ENCODE assay signal across 8 cellular contexts in genomic region chr1:23341829-23342697, GRCh38. TPM values are rescaled to one million over a fixed set of nuclear protein-coding genes. Genes with fewer than 3 reads are reported as not detected.
A peak's percentile ranks its signal among the peaks of the same experiment; 100 is the strongest.
DNase-seq lines count a peak whose midpoint lies in the region; ATAC-seq and TF ChIP-seq lines count a peak whose summit lies in the region.

No MANE protein-coding gene starts in this region.

- no peak for ATAC-seq in stimulated activated naive CD8-positive, alpha-beta T cell treated with anti-CD3 and anti-CD28 coated beads, Interleukin-15, Interleukin-2, amounts not matched to agents 100 U/mL and 50 U/mL, for 24 hours
- no peak for ATAC-seq in activated naive CD8-positive, alpha-beta T cell treated with anti-CD3 and anti-CD28 coated beads, Interleukin-2, amount 50 U/mL, for 24 hours
- ATAC-seq in right lobe of liver (no peak), aorta (ENCODE audit: low FRiP score) (no peak)

- H3K9me3 Mint-ChIP-seq in stimulated activated naive CD8-positive, alpha-beta T cell treated with anti-CD3 and anti-CD28 coated beads, Interleukin-15, Interleukin-2, amounts not matched to agents 100 ng/mL and 50 ng/mL, for 24 hours = no peaks in the 10 kb centered on the region
- no peaks in the 10 kb centered on the region for H3K9me3 Mint-ChIP-seq in activated naive CD8-positive, alpha-beta T cell treated with anti-CD3 and anti-CD28 coated beads, Interleukin-2, amount 50 U/mL, for 24 hours

- TF ChIP-seq POLR2A in right lobe of liver (IDR thresholded peaks at IDR 0.05) = no peak

- no peaks in the 10 kb centered on the region for H3K9me3 ChIP-seq in right lobe of liver
- H3K9me3 ChIP-seq in aorta (ENCODE audit: control insufficient read depth, low read length) = no peaks in the 10 kb centered on the region

- H3K4me1 ChIP-seq in right lobe of liver (peaks cover 0 to 25% (median 13%) of the 10 kb centered on the region in 4 donors), aorta (ENCODE audit: control insufficient read depth in 1 of 2, insufficient read depth in 2 of 2, low read length in 2 of 2) (peaks cover 0 to 6% of the 10 kb centered on the region in 2 donors)

- peak overlapping the region in 1 of 3 donors; percentile 5 for H3K27ac ChIP-seq in right lobe of liver
- no peak overlapping the region for H3K27ac ChIP-seq in aorta (ENCODE audit: low read depth in 1 of 2, low read length in 2 of 2)

- peak overlapping the region; percentile 97 for H3K4me3 Mint-ChIP-seq in stimulated activated naive CD8-positive, alpha-beta T cell treated with anti-CD3 and anti-CD28 coated beads, Interleukin-15, Interleukin-2, amounts not matched to agents 100 ng/mL and 50 ng/mL, for 24 hours
- peak overlapping the region; percentile 87 for H3K4me3 Mint-ChIP-seq in activated naive CD8-positive, alpha-beta T cell treated with anti-CD3 and anti-CD28 coated beads, Interleukin-2, amount 50 U/mL, for 24 hours

- H3K27me3 ChIP-seq in right lobe of liver (no peaks in the 10 kb centered on the region), aorta (ENCODE audit: control insufficient read depth in 1 of 2, insufficient read depth in 2 of 2, low read length in 1 of 2) (no peaks in the 10 kb centered on the region)

- H3K36me3 ChIP-seq in right lobe of liver = peaks cover 0 to 9% (median 2%) of the 10 kb centered on the region in 4 donors
- peaks cover 0 to 4% of the 10 kb centered on the region in 2 donors for H3K36me3 ChIP-seq in aorta (ENCODE audit: control insufficient read depth in 1 of 2, insufficient read depth in 2 of 2, low read length in 1 of 2)

- peaks cover 65% of the 10 kb centered on the region for H3K4me1 Mint-ChIP-seq in stimulated activated naive CD8-positive, alpha-beta T cell treated with anti-CD3 and anti-CD28 coated beads, Interleukin-15, Interleukin-2, amounts not matched to agents 100 ng/mL and 50 ng/mL, for 24 hours (ENCODE audit: low read depth)
- H3K4me1 Mint-ChIP-seq in activated naive CD8-positive, alpha-beta T cell treated with anti-CD3 and anti-CD28 coated beads, Interleukin-2, amount 50 U/mL, for 24 hours = peaks cover 59% of the 10 kb centered on the region

- no peaks in the 10 kb centered on the region for H3K27me3 Mint-ChIP-seq in stimulated activated naive CD8-positive, alpha-beta T cell treated with anti-CD3 and anti-CD28 coated beads, Interleukin-15, Interleukin-2, amounts not matched to agents 100 ng/mL and 50 ng/mL, for 24 hours
- no peaks in the 10 kb centered on the region for H3K27me3 Mint-ChIP-seq in activated naive CD8-positive, alpha-beta T cell treated with anti-CD3 and anti-CD28 coated beads, Interleukin-2, amount 50 U/mL, for 24 hours

- peak overlapping the region; percentile 61 for H3K27ac Mint-ChIP-seq in stimulated activated naive CD8-positive, alpha-beta T cell treated with anti-CD3 and anti-CD28 coated beads, Interleukin-15, Interleukin-2, amounts not matched to agents 100 ng/mL and 50 ng/mL, for 24 hours
- H3K27ac Mint-ChIP-seq in activated naive CD8-positive, alpha-beta T cell treated with anti-CD3 and anti-CD28 coated beads, Interleukin-2, amount 50 U/mL, for 24 hours = peak overlapping the region; percentile 95

- 2% methylated on average over 10 of the region's 10 CpGs for WGBS in right lobe of liver (ENCODE audit: insufficient coverage, low coverage, low lambda C conversion rate, missing lambda C conversion rate)
- 3 to 4% methylated on average over 10 of the region's 10 CpGs for WGBS in aorta, 2 donors

- intact Hi-C loops in right lobe of liver (cut with DNase I) (no loop called here), aorta (cut with DNase I) (loop anchor here (5.0 to 10.0 kb wide), 4 partner anchors 60 to 193 kb away; partner anchors contain the start of genes ASAP3 (in 1 of the 2) and E2F2 (in 1 of the 2))

- peak overlapping the region; percentile 86 to 92 (median 90) for H3K4me3 ChIP-seq in right lobe of liver
- H3K4me3 ChIP-seq in aorta (ENCODE audit: low read length in 2 of 2) = peak overlapping the region; percentile 27 to 53

- H3K36me3 Mint-ChIP-seq in stimulated activated naive CD8-positive, alpha-beta T cell treated with anti-CD3 and anti-CD28 coated beads, Interleukin-15, Interleukin-2, amounts not matched to agents 100 ng/mL and 50 ng/mL, for 24 hours (ENCODE audit: low read depth) = peaks cover 56% of the 10 kb centered on the region
- H3K36me3 Mint-ChIP-seq in activated naive CD8-positive, alpha-beta T cell treated with anti-CD3 and anti-CD28 coated beads, Interleukin-2, amount 50 U/mL, for 24 hours (ENCODE audit: low read depth) = peaks cover 48% of the 10 kb centered on the region

- TF ChIP-seq CTCF in right lobe of liver (IDR thresholded peaks at IDR 0.05) (no peak), GM13976 (IDR thresholded peaks at IDR 0.05; ENCODE audit: borderline replicate concordance, control extremely low read depth, extremely low read depth, insufficient read depth, missing control alignments) (no peak)

- in situ Hi-C loops in GM13976 (cut with MboI; ENCODE audit: low sequenced_read_pairs, unreplicated experiment) = no loop called here

- no peak for DNase-seq in stimulated activated naive CD8-positive, alpha-beta T cell treated with anti-CD3 and anti-CD28 coated beads, Interleukin-15, Interleukin-2, amounts not matched to agents 100 U/mL and 50 U/mL, for 24 hours
- DNase-seq in activated naive CD8-positive, alpha-beta T cell treated with anti-CD3 and anti-CD28 coated beads, Interleukin-2, amount 50 U/mL, for 24 hours = no peak
- DNase-seq in right lobe of liver = no peak
- DNase-seq in aorta = no peak
- no peak for DNase-seq in stimulated activated CD4-positive, alpha-beta T cell treated with anti-CD3 and anti-CD28 coated beads, Interleukin-2, amount 100 ng/mL, for 48 hours
- DNase-seq in GM13976 (ENCODE audit: low spot score) = no peak
- DNase-seq in HK-2 (ENCODE audit: unreplicated experiment) = no peak

RNA-seq across cellular contexts. Expression of gene HNRNPR, which starts 2.0 kb away (rescaled TPM):
- 10 to 100 TPM; 27.5 to 44.2 (median 32.0) TPM for total RNA-seq in right lobe of liver
- 100 to 1,000 TPM; 113 to 120 TPM for total RNA-seq in aorta
- 10 to 100 TPM; 56.6 to 69.1 TPM for polyA plus RNA-seq in aorta

RNA-seq across cellular contexts. Expression of gene ZNF436, which starts 27.6 kb away (rescaled TPM):
- total RNA-seq in right lobe of liver (1 to 10 TPM; 2.8 to 4.5 (median 3.4) TPM), aorta (10 to 100 TPM; 12.5 to 35.4 TPM)
- 1 to 10 TPM; 3.6 to 5.1 TPM for polyA plus RNA-seq in aorta

Comparison
In these comparisons a context has a peak if more than half of its experiments do, and no peak if none do; other contexts are left out.
1. intact Hi-C loops: an anchor here in aorta (5.0 to 10.0 kb wide); none called in right lobe of liver.